Comparison of ENCODE assay signal across 21 cellular contexts in genomic region chr18:2893676-2894075, GRCh38. TPM values are rescaled to one million over a fixed set of nuclear protein-coding genes. Genes with fewer than 3 reads are reported as not detected.
DNase-seq lines count a peak whose midpoint lies in the region; ATAC-seq, FAIRE-seq and TF ChIP-seq lines count a peak whose summit lies in the region.
"Had no signal": no experiment of that assay in that cellular context is flagged by ENCODE, and none has a peak within 500 bp of the region (broad histone marks: within the 10 kb centered on the region; RNA-seq: fewer than 3 reads in every experiment).

No MANE protein-coding gene starts in this region.

- H3K9me3 ChIP-seq in K562 (replicated peaks; ENCODE audit: control insufficient read depth, insufficient read depth, low read depth, low read length), result no peaks in the 10 kb centered on the region
- H3K9me3 ChIP-seq in right cardiac atrium (ENCODE audit: control insufficient read depth, low read length), result no peaks in the 10 kb centered on the region
- no peaks in the 10 kb centered on the region for H3K9me3 ChIP-seq in parathyroid adenoma (ENCODE audit: control insufficient read depth, low read length)
- H3K9me3 ChIP-seq: BE2C had no signal

- ATAC-seq in K562, result no peak
- no peak for ATAC-seq in right cardiac atrium
- ATAC-seq in HG03159 (IDR thresholded peaks at IDR 0.05; ENCODE audit: unreplicated experiment), result no peak
- ATAC-seq: GM12878 had no signal

- no peak for TF ChIP-seq EP300 in K562 (IDR thresholded peaks at IDR 0.05; ENCODE audit: low read length)

- H3K36me3 ChIP-seq in K562 (ENCODE audit: control insufficient read depth, insufficient read depth, low read length), result no peaks in the 10 kb centered on the region
- H3K36me3 ChIP-seq in parathyroid adenoma (ENCODE audit: control insufficient read depth, insufficient read depth, low read length), result no peaks in the 10 kb centered on the region
- H3K36me3 ChIP-seq: BE2C had no signal

- TF ChIP-seq POLR2A in K562 (conservative IDR thresholded peaks at IDR 0.05), result no peak

- H3K4me1 ChIP-seq in K562 (replicated peaks in 1 of 2; ENCODE audit: control insufficient read depth in 2 of 2, insufficient read depth in 2 of 2, low read length in 2 of 2) (peaks cover 26 to 39% of the 10 kb centered on the region in 2 experiments; a peak in 4 of 5 replicates), right cardiac atrium (ENCODE audit: control insufficient read depth, insufficient read depth, low read length) (peaks cover 7% of the 10 kb centered on the region), parathyroid adenoma (peaks cover 79% of the 10 kb centered on the region)
- H3K4me1 ChIP-seq: BE2C had no signal

- peaks cover 9 to 23% of the 10 kb centered on the region in 2 experiments; a peak in 3 of 5 replicates for H3K27me3 ChIP-seq in K562 (ENCODE audit: control insufficient read depth in 2 of 2, insufficient read depth in 2 of 2, low read length in 2 of 2)
- H3K27me3 ChIP-seq in right cardiac atrium (ENCODE audit: control insufficient read depth, insufficient read depth), result no peaks in the 10 kb centered on the region
- H3K27me3 ChIP-seq in parathyroid adenoma (ENCODE audit: control insufficient read depth, insufficient read depth, low read length), result no peaks in the 10 kb centered on the region
- H3K27me3 ChIP-seq: BE2C had no signal

- 64% methylated on average over 5 of the region's 5 CpGs for WGBS in K562 (ENCODE audit: insufficient coverage, low coverage, missing lambda C conversion rate)
- 64% methylated on average over 5 of the region's 5 CpGs for WGBS in right cardiac atrium

- peak overlapping the region; percentile 51 for H3K4me2 ChIP-seq in K562 (ENCODE audit: insufficient read depth, low read length)
- H3K4me2 ChIP-seq in parathyroid adenoma (ENCODE audit: low read length), result peak overlapping the region; percentile 9

- no peak overlapping the region for H3K4me3 ChIP-seq in K562
- H3K4me3 ChIP-seq in right cardiac atrium (ENCODE audit: low read length), result no peak overlapping the region
- H3K4me3 ChIP-seq in parathyroid adenoma (ENCODE audit: low read depth, low read length), result no peak overlapping the region
- H3K4me3 ChIP-seq: GM12878 had no signal

- H3K27ac ChIP-seq in K562 (ENCODE audit: extremely low read depth, low read depth, low read length), result no peak overlapping the region
- peak overlapping the region; percentile 43 for H3K27ac ChIP-seq in right cardiac atrium (ENCODE audit: low read length)
- H3K27ac ChIP-seq in parathyroid adenoma, result peak overlapping the region; percentile 87

- no peak for TF ChIP-seq RAD21 in K562 (CRISPR knock-in tag; conservative IDR thresholded peaks at IDR 0.05 in 1 of 2, IDR thresholded peaks at IDR 0.05 in 1 of 2)

- peak; percentile 27 for DNase-seq in activated effector memory CD4-positive, alpha-beta T cell treated with anti-CD3 and anti-CD28 coated beads, Interleukin-2, amount 50 U/mL, for 16 hours
- DNase-seq in activated effector memory CD4-positive, alpha-beta T cell treated with Interleukin-2 at 50 U/mL for 16 hours, result no peak
- DNase-seq in K562 (ENCODE audit: extremely low read depth in 1 of 4, low spot score in 3 of 4) (no peak), right cardiac atrium (no peak), NCI-H1105 (lab: John Stamatoyannopoulos, UW) (no peak), GF-D8 (lab: John Stamatoyannopoulos, UW) (no peak)
- DNase-seq: BE2C; Calu3; CD4-positive, CD25-positive, alpha-beta regulatory T cell; KG1; NCI-H1417 treated with DMSO at 0.1 percent for 48 hours; NCI-H187 treated with DMSO at 0.1 percent for 48 hours; NCI-H2227 treated with DMSO at 0.1 percent for 48 hours; NCI-H524; NCI-H82; SHP77 treated with DMSO at 0.1 percent for 48 hours had no signal

- CTCF ChIA-PET in K562 (lab: Yijun Ruan, JAX; ENCODE audit: low intra/inter-chr PET ratio), result interaction anchor here (0.5 kb wide), 1 partner anchor 236 kb away, joined by 3 read pairs; no protein-coding TSS in a partner anchor

- H3K79me2 ChIP-seq in K562 (ENCODE audit: control insufficient read depth, insufficient read depth, low read length), result no peaks in the 10 kb centered on the region
- H3K79me2 ChIP-seq in parathyroid adenoma, result peaks cover 46% of the 10 kb centered on the region

- H3K9me1 ChIP-seq in K562 (ENCODE audit: control insufficient read depth, insufficient read depth, low read length), result no peaks in the 10 kb centered on the region

- H2AFZ ChIP-seq in K562 (ENCODE audit: low read depth, low read length) (no peak overlapping the region), parathyroid adenoma (no peak overlapping the region)

- FAIRE-seq in K562 (lab: Jason Lieb, UNC), result no peak
- FAIRE-seq: GM12878, H54, HepG2 had no signal

- intact Hi-C loops in K562 (cut with micrococcal nuclease), result loop anchor here (1.0 kb wide), 1 partner anchor 39 kb away; no protein-coding TSS in a partner anchor
- intact Hi-C loops in right cardiac atrium (cut with DNase I), result no loop called here

- POLR2A ChIA-PET in K562 (lab: Yijun Ruan, JAX), result interaction anchor here (0.7 to 1.4 kb wide), 6 partner anchors 9 to 116 kb away, joined by 3 to 4 read pairs (median 3); no protein-coding TSS in a partner anchor

- in situ Hi-C loops in K562 (cut with MboI), result no loop called here

- H3K9ac ChIP-seq in K562 (ENCODE audit: insufficient read depth in 1 of 2, low read depth in 2 of 2, low read length in 2 of 2) (no peak overlapping the region), parathyroid adenoma (peak overlapping the region; percentile 22)

- H4K20me1 ChIP-seq in K562 (replicated peaks; ENCODE audit: control insufficient read depth, insufficient read depth, low read length), result peaks cover 8% of the 10 kb centered on the region; the same call in 1 of the 2 replicates

- no TSS peak for BruUV-seq in K562 (replicated peaks; lab: Mats Ljungman, UMichigan)

- no peak; a peak in 1 of 6 replicates for TF ChIP-seq CTCF in K562 (IDR thresholded peaks at IDR 0.05 in 2 of 3, conservative IDR thresholded peaks at IDR 0.05 in 1 of 3; ENCODE audit: insufficient read depth in 2 of 3, low read depth in 1 of 3, low read length in 3 of 3)
- TF ChIP-seq CTCF in parathyroid adenoma (IDR thresholded peaks at IDR 0.05), result no peak

TF ChIP-seq in K562, 482 proteins besides CTCF, POLR2A, EP300 and RAD21:
- no peak for TF ChIP-seq MITF (IDR thresholded peaks at IDR 0.05)
- peak; percentile 34 for TF ChIP-seq KDM5B (IDR thresholded peaks at IDR 0.05; ENCODE audit: insufficient replicate concordance, low read depth, low read length)

RNA-seq across cellular contexts. Expression of gene EMILIN2, which starts 46.9 kb away (rescaled TPM):
- 0.76 and 1.1 TPM in 2 replicates for total RNA-seq in K562 (2011; cell fraction: chromatin; rRNA removed; ENCODE audit: low replicate concordance)
- 0.79 and 0.83 TPM in 2 replicates for total RNA-seq in K562 (2011; cell fraction: nucleolus; rRNA removed)
- total RNA-seq in K562 (2011; cell fraction: nucleoplasm; rRNA removed), result 0.69 and 0.88 TPM in 2 replicates
- total RNA-seq in K562 (2014; rRNA removed), result 0.32 and 0.37 TPM in 2 replicates
- 0.11 and 0.16 TPM in 2 replicates for total RNA-seq in K562 (2014; rRNA removed; fragmentation: Illumina TruSeq; extraction: Trizol)
- 0.07 and 0.11 TPM in 2 replicates for total RNA-seq in K562 (2015; rRNA removed; fragmentation: Illumina TruSeq; extraction: Trizol)
- 0.34 and 0.40 TPM in 2 replicates for total RNA-seq in K562 (2021)
- 0.25 and 0.35 TPM in 2 replicates for polyA plus RNA-seq in K562 (2011; rRNA removed)
- 0.44 and 0.69 TPM in 2 replicates for polyA plus RNA-seq in K562 (2011; cell fraction: cytosol; rRNA removed)
- 0.43 and 0.48 TPM in 2 replicates for polyA plus RNA-seq in K562 (2011; cell fraction: nucleus; rRNA removed)
- polyA plus RNA-seq in K562 (2012), result 0.21 and 0.26 TPM in 2 replicates
- 0.19 and 0.24 TPM in 2 replicates for polyA plus RNA-seq in K562 (2014; fragmentation: Illumina TruSeq; extraction: Trizol)
- polyA plus RNA-seq in K562 (2014; fragmentation: Nextera tagmentation; extraction: Ambion mirVana), result under 1 TPM; 0.01 to 0.03 TPM
- polyA plus RNA-seq in K562 (2014; rRNA removed), result 0.20 and 0.40 TPM in 2 replicates
- 0.63 and 1.0 TPM in 2 replicates for polyA minus RNA-seq in K562 (2011; rRNA and poly(A)+ RNA removed)
- polyA minus RNA-seq in K562 (2011; cell fraction: cytosol; rRNA and poly(A)+ RNA removed), result 0.38 and 0.91 TPM in 2 replicates
- 0.13 and 0.78 TPM in 2 replicates for polyA minus RNA-seq in K562 (2011; cell fraction: nucleus; rRNA and poly(A)+ RNA removed)
- total RNA-seq in right cardiac atrium, result 1 to 10 TPM; 6.4 to 8.4 (median 7.3) TPM
- 3.8 TPM for polyA plus RNA-seq in right cardiac atrium
